In the genomic region with DNA sequence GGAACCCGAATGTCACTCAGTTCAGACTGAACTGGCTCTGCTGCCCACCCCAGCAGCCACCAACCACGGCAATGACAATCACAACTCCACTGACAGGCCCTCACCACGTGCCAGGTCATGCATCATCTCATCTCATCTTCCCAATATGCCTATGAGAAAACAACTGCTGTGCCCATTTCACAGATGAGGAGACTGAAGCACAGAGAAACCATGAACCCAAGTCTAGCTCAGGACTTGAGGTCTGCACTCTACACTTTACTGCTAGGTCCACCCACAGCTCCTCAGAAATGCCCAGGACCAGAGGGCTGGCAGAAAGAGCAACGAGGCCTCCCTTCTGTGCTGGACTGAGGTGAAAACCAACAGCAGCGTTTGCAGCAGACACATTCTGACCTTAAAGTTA, we compare ENCODE assay signal across 2 cellular contexts.
TF ChIP-seq lines count a peak whose summit lies in the region.

No MANE protein-coding gene starts in this region.

TF ChIP-seq in IMR-90, 13 proteins besides CTCF, POLR2A, EP300 and RAD21:
- TF ChIP-seq RCOR1 (IDR thresholded peaks at IDR 0.05; ENCODE audit: insufficient replicate concordance, low read length) (no peak), CEBPB (IDR thresholded peaks at IDR 0.05; ENCODE audit: low read depth, low read length) (no peak), FOS (IDR thresholded peaks at IDR 0.05; ENCODE audit: low read depth, low read length) (no peak), MAZ (IDR thresholded peaks at IDR 0.05; ENCODE audit: borderline replicate concordance, low read depth, low read length) (no peak), NFE2L2 (IDR thresholded peaks at IDR 0.05; ENCODE audit: low read depth, low read length) (no peak), BHLHE40 (IDR thresholded peaks at IDR 0.05; ENCODE audit: low read depth, low read length) (no peak), MXI1 (IDR thresholded peaks at IDR 0.05; ENCODE audit: borderline replicate concordance, low read depth, low read length) (no peak), RFX5 (IDR thresholded peaks at IDR 0.05; ENCODE audit: low read depth, low read length) (no peak), MAFK (IDR thresholded peaks at IDR 0.05; ENCODE audit: low read depth, low read length) (no peak), SMC3 (IDR thresholded peaks at IDR 0.05; ENCODE audit: low read depth, low read length) (no peak), CHD1 (IDR thresholded peaks at IDR 0.05; ENCODE audit: low read depth, low read length) (no peak)
- TF ChIP-seq, protein P1, sequence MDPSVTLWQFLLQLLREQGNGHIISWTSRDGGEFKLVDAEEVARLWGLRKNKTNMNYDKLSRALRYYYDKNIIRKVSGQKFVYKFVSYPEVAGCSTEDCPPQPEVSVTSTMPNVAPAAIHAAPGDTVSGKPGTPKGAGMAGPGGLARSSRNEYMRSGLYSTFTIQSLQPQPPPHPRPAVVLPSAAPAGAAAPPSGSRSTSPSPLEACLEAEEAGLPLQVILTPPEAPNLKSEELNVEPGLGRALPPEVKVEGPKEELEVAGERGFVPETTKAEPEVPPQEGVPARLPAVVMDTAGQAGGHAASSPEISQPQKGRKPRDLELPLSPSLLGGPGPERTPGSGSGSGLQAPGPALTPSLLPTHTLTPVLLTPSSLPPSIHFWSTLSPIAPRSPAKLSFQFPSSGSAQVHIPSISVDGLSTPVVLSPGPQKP (IDR thresholded peaks at IDR 0.05; ENCODE audit: borderline replicate concordance, low read depth, low read length), result no peak
- TF ChIP-seq, protein P2, sequence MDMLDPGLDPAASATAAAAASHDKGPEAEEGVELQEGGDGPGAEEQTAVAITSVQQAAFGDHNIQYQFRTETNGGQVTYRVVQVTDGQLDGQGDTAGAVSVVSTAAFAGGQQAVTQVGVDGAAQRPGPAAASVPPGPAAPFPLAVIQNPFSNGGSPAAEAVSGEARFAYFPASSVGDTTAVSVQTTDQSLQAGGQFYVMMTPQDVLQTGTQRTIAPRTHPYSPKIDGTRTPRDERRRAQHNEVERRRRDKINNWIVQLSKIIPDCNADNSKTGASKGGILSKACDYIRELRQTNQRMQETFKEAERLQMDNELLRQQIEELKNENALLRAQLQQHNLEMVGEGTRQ (IDR thresholded peaks at IDR 0.05; ENCODE audit: low read depth, low read length), result no peak

TF ChIP-seq in H1, 55 proteins besides CTCF, POLR2A, EP300 and RAD21:
- TF ChIP-seq KDM1A (IDR thresholded peaks at IDR 0.05; ENCODE audit: borderline replicate concordance, low read length) (peak; percentile 51; the same call in 1 of the 2 replicates), RXRA (IDR thresholded peaks at IDR 0.05; ENCODE audit: insufficient read depth, low read depth, low read length) (no peak), CBX5 (IDR thresholded peaks at IDR 0.05; ENCODE audit: low read depth, low read length) (no peak), TBP (IDR thresholded peaks at IDR 0.05; ENCODE audit: low read depth, low read length) (no peak)
- TF ChIP-seq, protein P3, sequence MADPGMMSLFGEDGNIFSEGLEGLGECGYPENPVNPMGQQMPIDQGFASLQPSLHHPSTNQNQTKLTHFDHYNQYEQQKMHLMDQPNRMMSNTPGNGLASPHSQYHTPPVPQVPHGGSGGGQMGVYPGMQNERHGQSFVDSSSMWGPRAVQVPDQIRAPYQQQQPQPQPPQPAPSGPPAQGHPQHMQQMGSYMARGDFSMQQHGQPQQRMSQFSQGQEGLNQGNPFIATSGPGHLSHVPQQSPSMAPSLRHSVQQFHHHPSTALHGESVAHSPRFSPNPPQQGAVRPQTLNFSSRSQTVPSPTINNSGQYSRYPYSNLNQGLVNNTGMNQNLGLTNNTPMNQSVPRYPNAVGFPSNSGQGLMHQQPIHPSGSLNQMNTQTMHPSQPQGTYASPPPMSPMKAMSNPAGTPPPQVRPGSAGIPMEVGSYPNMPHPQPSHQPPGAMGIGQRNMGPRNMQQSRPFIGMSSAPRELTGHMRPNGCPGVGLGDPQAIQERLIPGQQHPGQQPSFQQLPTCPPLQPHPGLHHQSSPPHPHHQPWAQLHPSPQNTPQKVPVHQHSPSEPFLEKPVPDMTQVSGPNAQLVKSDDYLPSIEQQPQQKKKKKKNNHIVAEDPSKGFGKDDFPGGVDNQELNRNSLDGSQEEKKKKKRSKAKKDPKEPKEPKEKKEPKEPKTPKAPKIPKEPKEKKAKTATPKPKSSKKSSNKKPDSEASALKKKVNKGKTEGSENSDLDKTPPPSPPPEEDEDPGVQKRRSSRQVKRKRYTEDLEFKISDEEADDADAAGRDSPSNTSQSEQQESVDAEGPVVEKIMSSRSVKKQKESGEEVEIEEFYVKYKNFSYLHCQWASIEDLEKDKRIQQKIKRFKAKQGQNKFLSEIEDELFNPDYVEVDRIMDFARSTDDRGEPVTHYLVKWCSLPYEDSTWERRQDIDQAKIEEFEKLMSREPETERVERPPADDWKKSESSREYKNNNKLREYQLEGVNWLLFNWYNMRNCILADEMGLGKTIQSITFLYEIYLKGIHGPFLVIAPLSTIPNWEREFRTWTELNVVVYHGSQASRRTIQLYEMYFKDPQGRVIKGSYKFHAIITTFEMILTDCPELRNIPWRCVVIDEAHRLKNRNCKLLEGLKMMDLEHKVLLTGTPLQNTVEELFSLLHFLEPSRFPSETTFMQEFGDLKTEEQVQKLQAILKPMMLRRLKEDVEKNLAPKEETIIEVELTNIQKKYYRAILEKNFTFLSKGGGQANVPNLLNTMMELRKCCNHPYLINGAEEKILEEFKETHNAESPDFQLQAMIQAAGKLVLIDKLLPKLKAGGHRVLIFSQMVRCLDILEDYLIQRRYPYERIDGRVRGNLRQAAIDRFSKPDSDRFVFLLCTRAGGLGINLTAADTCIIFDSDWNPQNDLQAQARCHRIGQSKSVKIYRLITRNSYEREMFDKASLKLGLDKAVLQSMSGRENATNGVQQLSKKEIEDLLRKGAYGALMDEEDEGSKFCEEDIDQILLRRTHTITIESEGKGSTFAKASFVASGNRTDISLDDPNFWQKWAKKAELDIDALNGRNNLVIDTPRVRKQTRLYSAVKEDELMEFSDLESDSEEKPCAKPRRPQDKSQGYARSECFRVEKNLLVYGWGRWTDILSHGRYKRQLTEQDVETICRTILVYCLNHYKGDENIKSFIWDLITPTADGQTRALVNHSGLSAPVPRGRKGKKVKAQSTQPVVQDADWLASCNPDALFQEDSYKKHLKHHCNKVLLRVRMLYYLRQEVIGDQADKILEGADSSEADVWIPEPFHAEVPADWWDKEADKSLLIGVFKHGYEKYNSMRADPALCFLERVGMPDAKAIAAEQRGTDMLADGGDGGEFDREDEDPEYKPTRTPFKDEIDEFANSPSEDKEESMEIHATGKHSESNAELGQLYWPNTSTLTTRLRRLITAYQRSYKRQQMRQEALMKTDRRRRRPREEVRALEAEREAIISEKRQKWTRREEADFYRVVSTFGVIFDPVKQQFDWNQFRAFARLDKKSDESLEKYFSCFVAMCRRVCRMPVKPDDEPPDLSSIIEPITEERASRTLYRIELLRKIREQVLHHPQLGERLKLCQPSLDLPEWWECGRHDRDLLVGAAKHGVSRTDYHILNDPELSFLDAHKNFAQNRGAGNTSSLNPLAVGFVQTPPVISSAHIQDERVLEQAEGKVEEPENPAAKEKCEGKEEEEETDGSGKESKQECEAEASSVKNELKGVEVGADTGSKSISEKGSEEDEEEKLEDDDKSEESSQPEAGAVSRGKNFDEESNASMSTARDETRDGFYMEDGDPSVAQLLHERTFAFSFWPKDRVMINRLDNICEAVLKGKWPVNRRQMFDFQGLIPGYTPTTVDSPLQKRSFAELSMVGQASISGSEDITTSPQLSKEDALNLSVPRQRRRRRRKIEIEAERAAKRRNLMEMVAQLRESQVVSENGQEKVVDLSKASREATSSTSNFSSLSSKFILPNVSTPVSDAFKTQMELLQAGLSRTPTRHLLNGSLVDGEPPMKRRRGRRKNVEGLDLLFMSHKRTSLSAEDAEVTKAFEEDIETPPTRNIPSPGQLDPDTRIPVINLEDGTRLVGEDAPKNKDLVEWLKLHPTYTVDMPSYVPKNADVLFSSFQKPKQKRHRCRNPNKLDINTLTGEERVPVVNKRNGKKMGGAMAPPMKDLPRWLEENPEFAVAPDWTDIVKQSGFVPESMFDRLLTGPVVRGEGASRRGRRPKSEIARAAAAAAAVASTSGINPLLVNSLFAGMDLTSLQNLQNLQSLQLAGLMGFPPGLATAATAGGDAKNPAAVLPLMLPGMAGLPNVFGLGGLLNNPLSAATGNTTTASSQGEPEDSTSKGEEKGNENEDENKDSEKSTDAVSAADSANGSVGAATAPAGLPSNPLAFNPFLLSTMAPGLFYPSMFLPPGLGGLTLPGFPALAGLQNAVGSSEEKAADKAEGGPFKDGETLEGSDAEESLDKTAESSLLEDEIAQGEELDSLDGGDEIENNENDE (IDR thresholded peaks at IDR 0.05; ENCODE audit: insufficient replicate concordance, low read length), result no peak
